ENCODE assay signal across 29 cellular contexts in the genomic region with DNA sequence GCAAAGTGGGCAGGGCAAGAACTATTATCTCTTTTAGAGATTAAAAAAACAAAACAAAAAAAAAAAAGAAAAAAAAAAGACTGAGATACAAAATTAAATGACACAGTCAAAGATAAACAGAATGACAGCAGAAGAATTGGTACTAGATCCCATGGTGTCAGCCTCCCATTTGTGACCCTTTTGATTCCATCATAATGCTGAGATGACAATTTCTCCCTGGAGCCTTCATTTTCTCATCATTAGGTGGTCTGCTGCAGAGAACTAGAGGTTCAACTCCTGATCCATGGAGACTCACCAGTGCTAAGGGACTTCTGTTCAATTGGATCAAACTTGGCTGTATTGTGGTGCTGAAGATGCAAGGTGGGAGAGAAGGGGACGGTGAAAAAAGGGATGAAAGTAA.
"Had no signal": no experiment of that assay in that cellular context is flagged by ENCODE, and none has a peak within 500 bp of the region (broad histone marks: within the 10 kb centered on the region; RNA-seq: fewer than 3 reads in every experiment).

No MANE protein-coding gene starts in this region.

- ATAC-seq: stimulated activated effector memory CD8-positive, alpha-beta T cell treated with anti-CD3 and anti-CD28 coated beads, Interleukin-12 subunit alpha, Interleukin-12 subunit beta, amount 100 ng/mL, for 72 hours; stimulated activated memory B cell treated with anti-CD40 and anti-IgM and Interleukin-4, amounts not matched to agents 10 μg/mL and 1 μg/mL and 100 μg/mL, for 72 hours; stimulated activated naive B cell treated with anti-CD40 and anti-IgM and Interleukin-4, amounts not matched to agents 10 μg/mL and 1 μg/mL and 100 μg/mL, for 72 hours; stimulated activated naive CD8-positive, alpha-beta T cell treated with anti-CD3 and anti-CD28 coated beads, Interleukin-15, amount 100 ng/mL, for 72 hours; stimulated activated naive CD8-positive, alpha-beta T cell treated with anti-CD3 and anti-CD28 coated beads, Interleukin-15, Interleukin-2, amounts not matched to agents 100 U/mL and 50 U/mL, for 24 hours; upper lobe of right lung had no signal

- H3K9me3 ChIP-seq: stomach, suprapubic skin, testis, thoracic aorta, thyroid gland, tibial artery, tibial nerve, transverse colon, upper lobe of left lung, upper lobe of right lung, uterus, vagina had no signal

- H3K27ac Mint-ChIP-seq: stimulated activated effector memory CD8-positive, alpha-beta T cell treated with anti-CD3 and anti-CD28 coated beads, Interleukin-12 subunit alpha, Interleukin-12 subunit beta, amount 100 ng/mL, for 72 hours; stimulated activated memory B cell treated with anti-CD40 and anti-IgM and Interleukin-4, amounts not matched to agents 10 μg/mL and 1 μg/mL and 100 μg/mL, for 72 hours; stimulated activated naive B cell treated with anti-CD40 and anti-IgM and Interleukin-4, amounts not matched to agents 10 μg/mL and 1 μg/mL and 100 μg/mL, for 72 hours; stimulated activated naive CD8-positive, alpha-beta T cell treated with anti-CD3 and anti-CD28 coated beads, Interleukin-15, amount 100 ng/mL, for 72 hours; stimulated activated naive CD8-positive, alpha-beta T cell treated with anti-CD3 and anti-CD28 coated beads, Interleukin-15, Interleukin-2, amounts not matched to agents 100 ng/mL and 50 ng/mL, for 24 hours; type B pancreatic cell had no signal

- H3K4me1 ChIP-seq: stomach, suprapubic skin, testis, tibial artery, tibial nerve, transverse colon, upper lobe of left lung, upper lobe of right lung, uterus, vagina had no signal

- H3K36me3 ChIP-seq: stomach, suprapubic skin, thoracic aorta, thyroid gland, tibial artery, tibial nerve, transverse colon, upper lobe of left lung, upper lobe of right lung, uterus, vagina had no signal

- DNase-seq: stimulated activated CD4-positive, alpha-beta T cell treated with anti-CD3 and anti-CD28 coated beads, Interleukin-2, amount 100 ng/mL, for 48 hours; stimulated activated CD4-positive, alpha-beta T cell treated with anti-CD3 and anti-CD28 coated beads, Interleukin-4, amount 100 ng/mL, for 1 hour; stimulated activated CD4-positive, alpha-beta T cell treated with anti-CD3 and anti-CD28 coated beads, Interleukin-4, amount 100 ng/mL, for 24 hours; stimulated activated CD4-positive, alpha-beta T cell treated with anti-CD3 and anti-CD28 coated beads, Interleukin-4, amount 100 ng/mL, for 4 hours; stimulated activated CD8-positive, alpha-beta memory T cell treated with anti-CD3 and anti-CD28 coated beads, Interleukin-4, amount 100 ng/mL, for 48 hours; stimulated activated naive B cell treated with anti-CD40 and anti-IgM and Interleukin-4, amounts not matched to agents 10 μg/mL and 1 μg/mL and 100 μg/mL, for 72 hours; stimulated activated naive CD4-positive, alpha-beta T cell; stimulated activated naive CD4-positive, alpha-beta T cell treated with Interleukin-2 at 50 U/mL for 16 hours; stimulated activated naive CD8-positive, alpha-beta T cell treated with anti-CD3 and anti-CD28 coated beads, Interleukin-15, amount 100 ng/mL, for 72 hours; stimulated activated naive CD8-positive, alpha-beta T cell treated with anti-CD3 and anti-CD28 coated beads, Interleukin-15, Interleukin-2, amounts not matched to agents 100 U/mL and 50 U/mL, for 24 hours; stomach; substantia nigra; testis; thyroid gland; tibial artery; transverse colon; trophoblast cell; upper lobe of left lung; upper lobe of right lung; uterus had no signal

- H3K9me3 Mint-ChIP-seq: stimulated activated effector memory CD8-positive, alpha-beta T cell treated with anti-CD3 and anti-CD28 coated beads, Interleukin-12 subunit alpha, Interleukin-12 subunit beta, amount 100 ng/mL, for 72 hours; stimulated activated naive B cell treated with anti-CD40 and anti-IgM and Interleukin-4, amounts not matched to agents 10 μg/mL and 1 μg/mL and 100 μg/mL, for 72 hours; stimulated activated naive CD8-positive, alpha-beta T cell treated with anti-CD3 and anti-CD28 coated beads, Interleukin-15, amount 100 ng/mL, for 72 hours had no signal

- H3K4me1 Mint-ChIP-seq: stimulated activated effector memory CD8-positive, alpha-beta T cell treated with anti-CD3 and anti-CD28 coated beads, Interleukin-12 subunit alpha, Interleukin-12 subunit beta, amount 100 ng/mL, for 72 hours; stimulated activated memory B cell treated with anti-CD40 and anti-IgM and Interleukin-4, amounts not matched to agents 10 μg/mL and 1 μg/mL and 100 μg/mL, for 72 hours; stimulated activated naive B cell treated with anti-CD40 and anti-IgM and Interleukin-4, amounts not matched to agents 10 μg/mL and 1 μg/mL and 100 μg/mL, for 72 hours; stimulated activated naive CD8-positive, alpha-beta T cell treated with anti-CD3 and anti-CD28 coated beads, Interleukin-15, amount 100 ng/mL, for 72 hours had no signal

- H3K27ac ChIP-seq: stomach, suprapubic skin, testis, thoracic aorta, thyroid gland, tibial artery, tibial nerve, transverse colon, upper lobe of left lung, upper lobe of right lung, uterus, vagina had no signal

- H3K4me3 ChIP-seq: stomach, suprapubic skin, testis, thoracic aorta, thyroid gland, tibial artery, tibial nerve, transverse colon, upper lobe of left lung, upper lobe of right lung, uterus, vagina had no signal

- H3K36me3 Mint-ChIP-seq: stimulated activated effector memory CD8-positive, alpha-beta T cell treated with anti-CD3 and anti-CD28 coated beads, Interleukin-12 subunit alpha, Interleukin-12 subunit beta, amount 100 ng/mL, for 72 hours; stimulated activated memory B cell treated with anti-CD40 and anti-IgM and Interleukin-4, amounts not matched to agents 10 μg/mL and 1 μg/mL and 100 μg/mL, for 72 hours; stimulated activated naive B cell treated with anti-CD40 and anti-IgM and Interleukin-4, amounts not matched to agents 10 μg/mL and 1 μg/mL and 100 μg/mL, for 72 hours; type B pancreatic cell had no signal

- H3K4me3 Mint-ChIP-seq: stimulated activated effector memory CD8-positive, alpha-beta T cell treated with anti-CD3 and anti-CD28 coated beads, Interleukin-12 subunit alpha, Interleukin-12 subunit beta, amount 100 ng/mL, for 72 hours; stimulated activated memory B cell treated with anti-CD40 and anti-IgM and Interleukin-4, amounts not matched to agents 10 μg/mL and 1 μg/mL and 100 μg/mL, for 72 hours; stimulated activated naive B cell treated with anti-CD40 and anti-IgM and Interleukin-4, amounts not matched to agents 10 μg/mL and 1 μg/mL and 100 μg/mL, for 72 hours; stimulated activated naive CD8-positive, alpha-beta T cell treated with anti-CD3 and anti-CD28 coated beads, Interleukin-15, amount 100 ng/mL, for 72 hours; stimulated activated naive CD8-positive, alpha-beta T cell treated with anti-CD3 and anti-CD28 coated beads, Interleukin-15, Interleukin-2, amounts not matched to agents 100 ng/mL and 50 ng/mL, for 24 hours; type B pancreatic cell had no signal

- H3K27me3 ChIP-seq: stomach, suprapubic skin, testis, thyroid gland, tibial artery, tibial nerve, transverse colon, upper lobe of left lung, upper lobe of right lung, uterus, vagina had no signal

- FAIRE-seq: urothelium cell line had no signal
